14 cellular contexts compared by ENCODE assay signal in the genomic region with DNA sequence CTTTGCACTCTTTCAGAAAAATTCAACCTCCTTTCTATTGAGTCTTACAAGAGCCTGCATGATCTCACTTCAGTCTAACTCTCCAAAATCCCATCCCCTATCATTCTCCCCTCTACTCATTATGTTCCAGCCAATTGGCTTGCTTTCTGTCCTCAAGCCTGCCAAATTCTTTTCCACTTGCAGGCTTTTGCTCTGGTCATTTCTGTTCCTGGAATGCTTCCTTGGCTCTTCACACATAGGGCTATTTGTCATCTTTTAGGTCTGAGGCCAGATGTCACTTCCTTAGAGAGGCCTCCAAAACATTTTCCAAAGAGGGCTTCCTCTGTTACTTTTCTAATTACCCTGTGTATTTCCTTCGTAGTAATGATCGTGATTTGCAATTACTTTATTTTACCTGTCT. TPM values are rescaled to one million over a fixed set of nuclear protein-coding genes. Genes with fewer than 3 reads are reported as not detected.
DNase-seq lines count a peak whose midpoint lies in the region; ATAC-seq and TF ChIP-seq lines count a peak whose summit lies in the region.
"Had no signal": no experiment of that assay in that cellular context is flagged by ENCODE, and none has a peak within 500 bp of the region (broad histone marks: within the 10 kb centered on the region; RNA-seq: fewer than 3 reads in every experiment).

No MANE protein-coding gene starts in this region.

- H3K36me3 Mint-ChIP-seq in GM23338 (ENCODE audit: low read depth) (no peaks in the 10 kb centered on the region), chondrocyte (ENCODE audit: low read depth) (no peaks in the 10 kb centered on the region)
- no peaks in the 10 kb centered on the region for H3K36me3 Mint-ChIP-seq in activated T-helper 1 cell treated with anti-CD3 and anti-CD28 coated beads, Interleukin-12 subunit alpha, Interleukin-12 subunit beta, Interleukin-2, Interleukin-4 antibody, amounts not matched to agents 30 ng/mL and 10 ng/mL and 1 ng/mL, durations not matched to agents 14 hours and 24 hours and 36 hours (ENCODE audit: low read depth)
- H3K36me3 Mint-ChIP-seq: activated naive CD8-positive, alpha-beta T cell treated with anti-CD3 and anti-CD28 coated beads, Interleukin-2, amount 10 ng/mL, durations not matched to agents 7 days and 5 days had no signal

- no peaks in the 10 kb centered on the region for H4K20me1 ChIP-seq in GM23338 (replicated peaks; ENCODE audit: insufficient read depth)

- H3K4me3 Mint-ChIP-seq in GM23338 = no peak overlapping the region
- no peak overlapping the region for H3K4me3 Mint-ChIP-seq in chondrocyte (ENCODE audit: unreplicated experiment)
- no peak overlapping the region for H3K4me3 Mint-ChIP-seq in activated T-helper 1 cell treated with anti-CD3 and anti-CD28 coated beads, Interleukin-12 subunit alpha, Interleukin-12 subunit beta, Interleukin-2, Interleukin-4 antibody, amounts not matched to agents 30 ng/mL and 10 ng/mL and 1 ng/mL, durations not matched to agents 14 hours and 24 hours and 36 hours
- H3K4me3 Mint-ChIP-seq: activated naive CD8-positive, alpha-beta T cell treated with anti-CD3 and anti-CD28 coated beads, Interleukin-2, amount 10 ng/mL, durations not matched to agents 7 days and 5 days; endodermal cell had no signal

- no peaks in the 10 kb centered on the region for H3K79me2 ChIP-seq in GM23338 (replicated peaks; ENCODE audit: insufficient read depth)

- H3K27ac ChIP-seq in GM23338 (ENCODE audit: low read depth) = no peak overlapping the region
- H3K27ac ChIP-seq: SJSA1 had no signal

- no peaks in the 10 kb centered on the region for H3K27me3 ChIP-seq in GM23338 (ENCODE audit: insufficient read depth)
- H3K27me3 ChIP-seq: BLaER1 treated with 17β-estradiol and CSF1 and Interleukin-3, amounts not matched to agents 10 nM and 100 nM; SJSA1 had no signal

- DNase-seq in AG08395 (ENCODE audit: low spot score) (peak; percentile 40), GM23338 (ENCODE audit: low spot score) (peak; percentile 12), chondrocyte (ENCODE audit: low spot score) (no peak), medulla oblongata (ENCODE audit: extremely low spot score) (peak; percentile 50), GM20000 (ENCODE audit: low spot score) (no peak)
- DNase-seq in activated T-helper 1 cell treated with anti-CD3 and anti-CD28 coated beads, Interleukin-12 subunit alpha, Interleukin-12 subunit beta, Interleukin-2, Interleukin-4 antibody, amounts not matched to agents 30 ng/mL and 10 ng/mL and 1 ng/mL, durations not matched to agents 14 hours and 24 hours and 36 hours (ENCODE audit: low spot score) = no peak
- DNase-seq: activated naive CD8-positive, alpha-beta T cell treated with anti-CD3 and anti-CD28 coated beads, Interleukin-2, amount 10 ng/mL, durations not matched to agents 7 days and 5 days; endodermal cell; stimulated activated CD4-positive, alpha-beta T cell treated with anti-CD3 and anti-CD28 coated beads, Interleukin-4, amount 100 ng/mL, for 1 hour had no signal

- ATAC-seq in GM23338 (no peak), GM21529 (IDR thresholded peaks at IDR 0.05; ENCODE audit: unreplicated experiment) (no peak), GM18511 (IDR thresholded peaks at IDR 0.05; ENCODE audit: unreplicated experiment) (no peak)

- H3K9me3 Mint-ChIP-seq in GM23338 (no peaks in the 10 kb centered on the region), chondrocyte (ENCODE audit: low read depth) (no peaks in the 10 kb centered on the region)
- no peaks in the 10 kb centered on the region for H3K9me3 Mint-ChIP-seq in activated T-helper 1 cell treated with anti-CD3 and anti-CD28 coated beads, Interleukin-12 subunit alpha, Interleukin-12 subunit beta, Interleukin-2, Interleukin-4 antibody, amounts not matched to agents 30 ng/mL and 10 ng/mL and 1 ng/mL, durations not matched to agents 14 hours and 24 hours and 36 hours
- H3K9me3 Mint-ChIP-seq: activated naive CD8-positive, alpha-beta T cell treated with anti-CD3 and anti-CD28 coated beads, Interleukin-2, amount 10 ng/mL, durations not matched to agents 7 days and 5 days; endodermal cell had no signal

- H2AFZ ChIP-seq in GM23338 = no peak overlapping the region

- peaks cover 21% of the 10 kb centered on the region for H3K4me1 Mint-ChIP-seq in GM23338
- H3K4me1 Mint-ChIP-seq in chondrocyte (ENCODE audit: low read depth) = peaks cover 18% of the 10 kb centered on the region
- peaks cover 5% of the 10 kb centered on the region for H3K4me1 Mint-ChIP-seq in activated T-helper 1 cell treated with anti-CD3 and anti-CD28 coated beads, Interleukin-12 subunit alpha, Interleukin-12 subunit beta, Interleukin-2, Interleukin-4 antibody, amounts not matched to agents 30 ng/mL and 10 ng/mL and 1 ng/mL, durations not matched to agents 14 hours and 24 hours and 36 hours (ENCODE audit: low read depth)

- H3K36me3 ChIP-seq in GM23338 (ENCODE audit: insufficient read depth) = no peaks in the 10 kb centered on the region
- H3K36me3 ChIP-seq: BLaER1 treated with 17β-estradiol and CSF1 and Interleukin-3, amounts not matched to agents 10 nM and 100 nM; HAP-1; SJSA1 had no signal

- TF ChIP-seq CTCF in GM23338 (conservative IDR thresholded peaks at IDR 0.05; ENCODE audit: low read depth in 2 of 2) (no peak), chondrocyte (IDR thresholded peaks at IDR 0.05) (no peak), GM20000 (IDR thresholded peaks at IDR 0.05; ENCODE audit: extremely low read depth, missing control alignments) (no peak)

- no peak overlapping the region for H3K4me3 ChIP-seq in GM23338
- H3K4me3 ChIP-seq: BLaER1 treated with 17β-estradiol and CSF1 and Interleukin-3, amounts not matched to agents 10 nM and 100 nM; HAP-1; SJSA1 had no signal

- intact Hi-C loops in activated T-helper 1 cell treated with anti-CD3 and anti-CD28 coated beads, Interleukin-12 subunit alpha, Interleukin-12 subunit beta, Interleukin-2, Interleukin-4 antibody, amounts not matched to agents 30 ng/mL and 10 ng/mL and 1 ng/mL, durations not matched to agents 14 hours and 24 hours and 36 hours (cut with micrococcal nuclease) = no loop called here

- H3K27ac Mint-ChIP-seq in GM23338 (no peak overlapping the region), chondrocyte (ENCODE audit: unreplicated experiment) (peak overlapping the region; percentile 19)
- H3K27ac Mint-ChIP-seq in activated T-helper 1 cell treated with anti-CD3 and anti-CD28 coated beads, Interleukin-12 subunit alpha, Interleukin-12 subunit beta, Interleukin-2, Interleukin-4 antibody, amounts not matched to agents 30 ng/mL and 10 ng/mL and 1 ng/mL, durations not matched to agents 14 hours and 24 hours and 36 hours = no peak overlapping the region
- H3K27ac Mint-ChIP-seq: activated naive CD8-positive, alpha-beta T cell treated with anti-CD3 and anti-CD28 coated beads, Interleukin-2, amount 10 ng/mL, durations not matched to agents 7 days and 5 days; endodermal cell had no signal

- H3K27me3 Mint-ChIP-seq in GM23338 (ENCODE audit: insufficient read depth, low read depth, poor library complexity) = no peaks in the 10 kb centered on the region
- H3K27me3 Mint-ChIP-seq in chondrocyte (ENCODE audit: low read depth) = no peaks in the 10 kb centered on the region
- H3K27me3 Mint-ChIP-seq in activated T-helper 1 cell treated with anti-CD3 and anti-CD28 coated beads, Interleukin-12 subunit alpha, Interleukin-12 subunit beta, Interleukin-2, Interleukin-4 antibody, amounts not matched to agents 30 ng/mL and 10 ng/mL and 1 ng/mL, durations not matched to agents 14 hours and 24 hours and 36 hours (ENCODE audit: insufficient read depth) = no peaks in the 10 kb centered on the region
- H3K27me3 Mint-ChIP-seq: activated naive CD8-positive, alpha-beta T cell treated with anti-CD3 and anti-CD28 coated beads, Interleukin-2, amount 10 ng/mL, durations not matched to agents 7 days and 5 days had no signal

- no peaks in the 10 kb centered on the region for H3F3A ChIP-seq in GM23338 (replicated peaks; ENCODE audit: low read depth)

- peaks cover 25% of the 10 kb centered on the region for H3K4me1 ChIP-seq in GM23338 (ENCODE audit: insufficient read depth)

- H3K9me2 ChIP-seq in GM23338 (ENCODE audit: insufficient read depth) = no peaks in the 10 kb centered on the region

- no peak overlapping the region for H3K4me2 ChIP-seq in GM23338

RNA-seq across cellular contexts. Expression of a gene that starts 11.8 kb away (rescaled TPM):
- 75.6 and 82.4 TPM in 2 replicates for total RNA-seq in GM23338 (2014; rRNA removed; shearing (Covaris generic))
- 31.2 and 36.4 TPM in 2 replicates for polyA plus RNA-seq in GM23338 (2016; fragmentation: Nextera tagmentation; extraction: Ambion mirVana)
- 24.5 to 27.0 TPM (median 24.6 TPM) in 3 replicates for total RNA-seq in chondrocyte
- 83.0 and 83.3 TPM in 2 replicates for total RNA-seq in activated T-helper 1 cell treated with anti-CD3 and anti-CD28 coated beads, Interleukin-12 subunit alpha, Interleukin-12 subunit beta, Interleukin-2, Interleukin-4 antibody, amounts not matched to agents 30 ng/mL and 10 ng/mL and 1 ng/mL, durations not matched to agents 14 hours and 24 hours and 36 hours

Comparison
In these comparisons a context has a peak if more than half of its experiments do, and no peak if none do; other contexts are left out.
1. DNase-seq: peak in AG08395 (single experiment), GM23338 (single experiment) and medulla oblongata (single experiment); none in chondrocyte (single experiment), activated T-helper 1 cell treated with anti-CD3 and anti-CD28 coated beads, Interleukin-12 subunit alpha, Interleukin-12 subunit beta, Interleukin-2, Interleukin-4 antibody, amounts not matched to agents 30 ng/mL and 10 ng/mL and 1 ng/mL, durations not matched to agents 14 hours and 24 hours and 36 hours (single experiment) and GM20000 (single experiment).